In the genomic region with DNA sequence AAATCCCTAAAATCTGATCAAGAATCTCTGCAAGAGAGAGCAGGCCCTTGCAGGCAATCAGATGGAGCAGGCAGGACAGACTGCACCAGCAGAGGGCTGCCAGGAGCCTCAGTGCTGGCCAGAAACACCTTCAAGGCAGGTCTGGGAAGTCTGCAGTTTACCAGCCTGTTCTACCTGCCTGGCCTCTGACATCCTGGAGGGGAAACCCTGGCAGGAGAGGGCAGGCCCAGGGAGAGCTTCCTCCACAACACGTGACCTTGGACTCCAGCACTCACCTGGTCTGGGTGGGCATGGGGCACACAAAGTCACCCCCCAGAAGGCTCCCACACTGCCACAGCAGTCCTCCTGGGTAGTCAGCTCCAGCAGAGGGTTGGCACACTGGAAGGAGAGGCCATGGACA, we compare ENCODE assay signal across 1 cellular context.
TF ChIP-seq lines count a peak whose summit lies in the region.

No MANE protein-coding gene starts in this region.

TF ChIP-seq in IMR-90, 13 proteins besides CTCF, POLR2A, EP300 and RAD21:
- peak; percentile 17; the same call in 1 of the 2 replicates for TF ChIP-seq SMC3 (IDR thresholded peaks at IDR 0.05; ENCODE audit: low read depth, low read length)
- TF ChIP-seq, protein P1, sequence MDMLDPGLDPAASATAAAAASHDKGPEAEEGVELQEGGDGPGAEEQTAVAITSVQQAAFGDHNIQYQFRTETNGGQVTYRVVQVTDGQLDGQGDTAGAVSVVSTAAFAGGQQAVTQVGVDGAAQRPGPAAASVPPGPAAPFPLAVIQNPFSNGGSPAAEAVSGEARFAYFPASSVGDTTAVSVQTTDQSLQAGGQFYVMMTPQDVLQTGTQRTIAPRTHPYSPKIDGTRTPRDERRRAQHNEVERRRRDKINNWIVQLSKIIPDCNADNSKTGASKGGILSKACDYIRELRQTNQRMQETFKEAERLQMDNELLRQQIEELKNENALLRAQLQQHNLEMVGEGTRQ (IDR thresholded peaks at IDR 0.05; ENCODE audit: low read depth, low read length), result no peak
